Comparison of ENCODE assay signal across 8 cellular contexts in the genomic region with DNA sequence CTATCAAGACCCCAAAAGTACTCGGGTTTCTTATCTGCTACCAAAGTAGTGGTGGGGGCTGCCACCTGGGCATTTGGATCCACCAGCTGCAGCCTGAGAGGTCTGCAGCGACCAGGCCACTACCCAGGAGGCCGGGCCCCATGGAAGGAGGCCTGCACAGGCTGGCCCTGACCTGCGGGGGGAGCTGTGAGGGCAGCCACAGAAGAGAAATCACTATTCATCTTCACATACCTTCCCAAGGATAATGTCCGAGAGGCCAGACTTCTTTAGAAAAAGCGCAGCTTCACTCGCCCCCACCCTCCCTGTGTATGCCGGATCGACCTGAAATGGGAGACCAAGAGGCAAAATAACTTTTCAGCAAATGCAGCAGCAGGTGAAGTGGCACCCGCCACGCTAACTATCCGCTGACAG. TPM values are rescaled to one million over a fixed set of nuclear protein-coding genes. Genes with fewer than 3 reads are reported as not detected.
A peak's percentile ranks its signal among the peaks of the same experiment; 100 is the strongest.
DNase-seq lines count a peak whose midpoint lies in the region; TF ChIP-seq lines count a peak whose summit lies in the region.

No MANE protein-coding gene starts in this region.

- no peaks in the 10 kb centered on the region for H3K27me3 ChIP-seq in endodermal cell (ENCODE audit: control insufficient read depth, insufficient read depth, low read length, poor library complexity, severe bottlenecking)

- no peak overlapping the region for H3K9ac ChIP-seq in endodermal cell (ENCODE audit: extremely low read depth, low read length, poor library complexity, severe bottlenecking)

- H3K4me3 ChIP-seq in endodermal cell (ENCODE audit: low read length), result no peak overlapping the region

- H3K4me1 ChIP-seq in endodermal cell (ENCODE audit: control insufficient read depth, insufficient read depth, low read length), result peaks cover 11% of the 10 kb centered on the region

- peak; percentile 8 for DNase-seq in NCI-H2227 (lab: John Stamatoyannopoulos, UW; ENCODE audit: unreplicated experiment)
- DNase-seq in NCI-H2227 treated with DMSO at 0.1 percent for 48 hours (lab: John Stamatoyannopoulos, UW), result no peak
- DNase-seq in NCI-H510A treated with DMSO at 0.1 percent for 48 hours (lab: John Stamatoyannopoulos, UW), result peak; percentile 47
- DNase-seq in endodermal cell, result peak; percentile 89
- DNase-seq in retina, result peak; percentile 47
- no peak for DNase-seq in effector CD8-positive, alpha-beta T cell (lab: John Stamatoyannopoulos, UW)
- no peak for DNase-seq in EL
- no peak for DNase-seq in medulla oblongata (ENCODE audit: extremely low spot score)

- H3K27ac Mint-ChIP-seq in endodermal cell, result peak overlapping the region; percentile 74

- peaks cover 19% of the 10 kb centered on the region for H3K36me3 ChIP-seq in endodermal cell (ENCODE audit: control insufficient read depth, insufficient read depth, low read length)

- H3K27me3 Mint-ChIP-seq in endodermal cell (ENCODE audit: insufficient read depth), result no peaks in the 10 kb centered on the region

- H3K9me3 ChIP-seq in endodermal cell (ENCODE audit: control insufficient read depth, low read length), result no peaks in the 10 kb centered on the region

- WGBS in endodermal cell (ENCODE audit: insufficient coverage in 1 of 2, insufficient read length in 1 of 2), 2 experiments, result 77% methylated on average over 8 to 12 of the region's 12 CpGs

- no peak overlapping the region for H3K4me3 Mint-ChIP-seq in endodermal cell

- peak overlapping the region; percentile 30 for H3K27ac ChIP-seq in endodermal cell (ENCODE audit: low read depth, low read length)

- H3K4me1 Mint-ChIP-seq in endodermal cell, result peaks cover 32% of the 10 kb centered on the region

- peak; percentile 89 for TF ChIP-seq CTCF in endodermal cell (conservative IDR thresholded peaks at IDR 0.05)

- peaks cover 27% of the 10 kb centered on the region for H3K36me3 Mint-ChIP-seq in endodermal cell (ENCODE audit: low read depth)

- no peaks in the 10 kb centered on the region for H3K9me3 Mint-ChIP-seq in endodermal cell

RNA-seq across cellular contexts. Expression of a gene that starts 30.1 kb away (rescaled TPM):
- total RNA-seq in endodermal cell, result 10 to 100 TPM; 35.1 to 43.8 TPM
- polyA plus RNA-seq in endodermal cell (2013, experiment 1 of 2), result 42.0 TPM
- polyA plus RNA-seq in endodermal cell (2013, experiment 2 of 2), result 38.7 TPM

RNA-seq across cellular contexts. Expression of a gene that starts 54.3 kb away (rescaled TPM):
- total RNA-seq in endodermal cell, result under 1 TPM in 1 of 2 donors, not detected in 1; 0.27 TPM
- polyA plus RNA-seq in endodermal cell (2013, experiment 1 of 2), result not detected
- not detected for polyA plus RNA-seq in endodermal cell (2013, experiment 2 of 2)

RNA-seq across cellular contexts. Expression of a gene that starts 54.5 kb away (rescaled TPM):
- total RNA-seq in endodermal cell, result 1 to 10 TPM; 7.9 TPM
- polyA plus RNA-seq in endodermal cell (2013, experiment 1 of 2), result 7.0 TPM
- 7.9 TPM for polyA plus RNA-seq in endodermal cell (2013, experiment 2 of 2)

Comparison
In these comparisons a context has a peak if more than half of its experiments do, and no peak if none do; other contexts are left out.
1. DNase-seq: peak in NCI-H2227 (single experiment), NCI-H510A treated with DMSO at 0.1 percent for 48 hours (single experiment), endodermal cell (single experiment) and retina (single experiment); none in NCI-H2227 treated with DMSO at 0.1 percent for 48 hours (single experiment), effector CD8-positive, alpha-beta T cell (single experiment), EL (single experiment) and medulla oblongata (single experiment).